In the genomic region with DNA sequence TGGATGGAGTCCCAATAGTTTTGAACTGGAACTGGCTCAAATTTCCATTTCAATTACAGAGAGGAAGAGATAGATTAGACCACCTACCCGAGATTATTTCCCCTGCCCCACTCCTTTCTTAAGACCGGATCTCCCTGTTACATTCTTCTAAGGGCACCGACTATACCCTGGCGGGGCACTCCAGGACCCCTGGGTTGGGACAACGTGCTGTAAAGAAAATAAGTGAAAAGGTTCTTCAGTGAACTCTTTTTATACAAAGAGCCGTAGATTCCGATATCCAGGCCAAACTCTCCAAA, we compare ENCODE assay signal across 26 cellular contexts. TPM values are rescaled to one million over a fixed set of nuclear protein-coding genes. Genes with fewer than 3 reads are reported as not detected.
"Had no signal": no experiment of that assay in that cellular context is flagged by ENCODE, and none has a peak within 500 bp of the region (broad histone marks: within the 10 kb centered on the region; RNA-seq: fewer than 3 reads in every experiment).

No MANE protein-coding gene starts in this region.

- H3K27me3 ChIP-seq: testis, vagina had no signal

- H3K9me3 ChIP-seq: esophagus muscularis mucosa, testis, vagina had no signal

- H3K4me3 ChIP-seq: lung, testis had no signal

- H3K27ac Mint-ChIP-seq: activated CD4-positive, alpha-beta T cell treated with anti-CD3 and anti-CD28 coated beads, Interleukin-2, amount 10 ng/mL, durations not matched to agents 7 days and 5 days; activated CD8-positive, alpha-beta memory T cell treated with anti-CD3 and anti-CD28 coated beads, Interleukin-2, amount 10 ng/mL, durations not matched to agents 7 days and 5 days; activated CD8-positive, alpha-beta T cell treated with anti-CD3 and anti-CD28 coated beads for 36 hours; activated naive CD4-positive, alpha-beta T cell treated with anti-CD3 and anti-CD28 coated beads, Interleukin-2, amount 10 ng/mL, durations not matched to agents 7 days and 5 days; brain; natural killer cell treated with Interleukin-12 subunit alpha and Interleukin-12 subunit beta and Interleukin-15 and Interleukin-18, amount 100 ng/mL, for 72 hours; stimulated activated naive B cell treated with anti-CD40 and anti-IgM and Interleukin-4, amounts not matched to agents 10 μg/mL and 1 μg/mL and 100 μg/mL, for 72 hours; type B pancreatic cell had no signal

- H3K9me3 Mint-ChIP-seq: activated CD4-positive, alpha-beta T cell treated with anti-CD3 and anti-CD28 coated beads, Interleukin-2, amount 10 ng/mL, durations not matched to agents 7 days and 5 days; activated CD8-positive, alpha-beta T cell treated with anti-CD3 and anti-CD28 coated beads for 36 hours; activated naive CD4-positive, alpha-beta T cell treated with anti-CD3 and anti-CD28 coated beads, Interleukin-2, amount 10 ng/mL, durations not matched to agents 7 days and 5 days; natural killer cell treated with Interleukin-12 subunit alpha and Interleukin-12 subunit beta and Interleukin-15 and Interleukin-18, amount 100 ng/mL, for 72 hours; stimulated activated naive B cell treated with anti-CD40 and anti-IgM and Interleukin-4, amounts not matched to agents 10 μg/mL and 1 μg/mL and 100 μg/mL, for 72 hours; type B pancreatic cell had no signal

- ATAC-seq: activated CD8-positive, alpha-beta memory T cell treated with anti-CD3 and anti-CD28 coated beads, Interleukin-2, amount 10 ng/mL, durations not matched to agents 7 days and 5 days; activated CD8-positive, alpha-beta T cell treated with anti-CD3 and anti-CD28 coated beads for 36 hours; left lobe of liver; natural killer cell treated with Interleukin-12 subunit alpha and Interleukin-12 subunit beta and Interleukin-15 and Interleukin-18, amount 100 ng/mL, for 72 hours; sciatic nerve; stimulated activated naive B cell treated with anti-CD40 and anti-IgM and Interleukin-4, amounts not matched to agents 10 μg/mL and 1 μg/mL and 100 μg/mL, for 72 hours had no signal

- H3K36me3 Mint-ChIP-seq: activated CD8-positive, alpha-beta memory T cell treated with anti-CD3 and anti-CD28 coated beads, Interleukin-2, amount 10 ng/mL, durations not matched to agents 7 days and 5 days; activated naive CD4-positive, alpha-beta T cell treated with anti-CD3 and anti-CD28 coated beads, Interleukin-2, amount 10 ng/mL, durations not matched to agents 7 days and 5 days; brain; natural killer cell treated with Interleukin-12 subunit alpha and Interleukin-12 subunit beta and Interleukin-15 and Interleukin-18, amount 100 ng/mL, for 72 hours; stimulated activated naive B cell treated with anti-CD40 and anti-IgM and Interleukin-4, amounts not matched to agents 10 μg/mL and 1 μg/mL and 100 μg/mL, for 72 hours; type B pancreatic cell had no signal

- H3K27me3 Mint-ChIP-seq: brain had no signal

- DNase-seq: activated CD4-positive, alpha-beta T cell treated with anti-CD3 and anti-CD28 coated beads, Interleukin-2, amount 10 ng/mL, durations not matched to agents 7 days and 5 days; activated CD4-positive, CD25-positive, alpha-beta regulatory T cell treated with anti-CD3 and anti-CD28 coated beads, Interleukin-2, amount 50 U/mL, for 72 hours; activated CD8-positive, alpha-beta memory T cell treated with anti-CD3 and anti-CD28 coated beads, Interleukin-2, amount 10 ng/mL, durations not matched to agents 7 days and 5 days; activated CD8-positive, alpha-beta T cell treated with anti-CD3 and anti-CD28 coated beads for 36 hours; activated effector memory CD4-positive, alpha-beta T cell treated with anti-CD3 and anti-CD28 coated beads, Interleukin-2, amount 50 U/mL, for 16 hours; activated naive CD4-positive, alpha-beta T cell treated with anti-CD3 and anti-CD28 coated beads, Interleukin-2, amount 10 ng/mL, durations not matched to agents 7 days and 5 days; activated T-cell treated with anti-CD3 and anti-CD28 coated beads for 4 hours; central memory CD4-positive, alpha-beta T cell; dorsolateral prefrontal cortex; glutamatergic neuron; hippocampal formation; kidney; stimulated activated CD4-positive, alpha-beta T cell treated with anti-CD3 and anti-CD28 coated beads, Interleukin-15, amount 100 ng/mL, for 24 hours; stimulated activated CD8-positive, alpha-beta memory T cell treated with anti-CD3 and anti-CD28 coated beads, Interleukin-4, amount 100 ng/mL, for 48 hours; stimulated activated naive B cell treated with anti-CD40 and anti-IgM and Interleukin-4, amounts not matched to agents 10 μg/mL and 1 μg/mL and 100 μg/mL, for 72 hours; testis had no signal

- H3K27ac ChIP-seq: dorsolateral prefrontal cortex, esophagus muscularis mucosa, testis, vagina, VCaP had no signal

- H3K4me3 Mint-ChIP-seq: activated CD4-positive, alpha-beta T cell treated with anti-CD3 and anti-CD28 coated beads, Interleukin-2, amount 10 ng/mL, durations not matched to agents 7 days and 5 days; activated CD8-positive, alpha-beta memory T cell treated with anti-CD3 and anti-CD28 coated beads, Interleukin-2, amount 10 ng/mL, durations not matched to agents 7 days and 5 days; activated CD8-positive, alpha-beta T cell treated with anti-CD3 and anti-CD28 coated beads for 36 hours; activated naive CD4-positive, alpha-beta T cell treated with anti-CD3 and anti-CD28 coated beads, Interleukin-2, amount 10 ng/mL, durations not matched to agents 7 days and 5 days; brain; natural killer cell treated with Interleukin-12 subunit alpha and Interleukin-12 subunit beta and Interleukin-15 and Interleukin-18, amount 100 ng/mL, for 72 hours; stimulated activated naive B cell treated with anti-CD40 and anti-IgM and Interleukin-4, amounts not matched to agents 10 μg/mL and 1 μg/mL and 100 μg/mL, for 72 hours; type B pancreatic cell had no signal

- H3K36me3 ChIP-seq: esophagus muscularis mucosa, vagina had no signal

RNA-seq across cellular contexts. Expression of a gene that starts 6.7 kb away (rescaled TPM):
- total RNA-seq: activated CD4-positive, alpha-beta T cell treated with anti-CD3 and anti-CD28 coated beads, Interleukin-2, amount 10 ng/mL, durations not matched to agents 7 days and 5 days; activated CD8-positive, alpha-beta T cell treated with anti-CD3 and anti-CD28 coated beads for 36 hours; T-helper 2 cell treated with Interferon-gamma antibody and Interleukin-4, amounts not matched to agents 100 ng/mL and 5 ng/mL, for 36 hours had no signal
